ENCODE assay signal across 8 cellular contexts in the genomic region with DNA sequence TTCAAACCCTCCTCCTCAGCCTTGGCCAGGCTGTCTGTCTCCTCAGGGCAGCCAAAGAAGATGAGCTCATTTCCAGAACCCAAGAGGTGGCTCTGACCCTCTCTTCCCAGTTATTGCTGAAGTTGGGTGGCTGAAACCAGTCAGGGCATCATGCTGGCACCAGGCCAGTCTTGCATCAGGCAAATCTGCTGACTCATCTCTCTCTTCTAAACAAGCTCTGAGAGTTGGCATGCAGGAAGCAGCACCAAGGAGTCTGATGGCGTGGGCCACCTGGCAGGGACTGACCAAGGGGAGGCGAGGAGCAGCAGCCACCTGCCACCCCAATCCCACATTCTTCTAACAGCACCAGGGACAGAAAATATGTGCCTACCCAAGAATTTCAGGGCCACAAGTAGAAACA.
DNase-seq lines count a peak whose midpoint lies in the region; ATAC-seq and TF ChIP-seq lines count a peak whose summit lies in the region.

No MANE protein-coding gene starts in this region.

- no peaks in the 10 kb centered on the region for H3K9me3 ChIP-seq in MG63

- no peak overlapping the region for H3K4me3 ChIP-seq in MG63

- in situ Hi-C loops in GM13976 (cut with MboI; ENCODE audit: low sequenced_read_pairs, unreplicated experiment), result no loop called here

- ATAC-seq in GM21737 (IDR thresholded peaks at IDR 0.05; ENCODE audit: unreplicated experiment) (no peak), GM21381 (IDR thresholded peaks at IDR 0.05; ENCODE audit: unreplicated experiment) (no peak), GM18861 (IDR thresholded peaks at IDR 0.05; ENCODE audit: unreplicated experiment) (no peak)

- H3K27me3 ChIP-seq in MG63, result no peaks in the 10 kb centered on the region

- H3K36me3 ChIP-seq in MG63, result no peaks in the 10 kb centered on the region

- TF ChIP-seq CTCF in GM13976 (IDR thresholded peaks at IDR 0.05; ENCODE audit: borderline replicate concordance, control extremely low read depth, extremely low read depth, insufficient read depth, missing control alignments), result no peak

- DNase-seq in DMS79 treated with DMSO at 0.1 percent for 48 hours (lab: John Stamatoyannopoulos, UW), result peak; percentile 85
- peak; percentile 96 for DNase-seq in MG63
- peak; percentile 55 for DNase-seq in astrocyte of the hippocampus (ENCODE audit: low read depth, low spot score)
- peak; percentile 47 for DNase-seq in medulla oblongata (ENCODE audit: extremely low spot score)
- DNase-seq in GM13976 (ENCODE audit: low spot score), result no peak
